ENCODE assay signal across 9 cellular contexts in genomic region chr16:62225675-62226074, GRCh38.
DNase-seq lines count a peak whose midpoint lies in the region; ATAC-seq, FAIRE-seq and TF ChIP-seq lines count a peak whose summit lies in the region.
"Had no signal": no experiment of that assay in that cellular context is flagged by ENCODE, and none has a peak within 500 bp of the region (broad histone marks: within the 10 kb centered on the region; RNA-seq: fewer than 3 reads in every experiment).

No MANE protein-coding gene starts in this region.

- H3K27ac ChIP-seq in astrocyte (ENCODE audit: low read depth, low read length): no peak overlapping the region

- H3K4me2 ChIP-seq in astrocyte (ENCODE audit: low read length): peak overlapping the region; percentile 24

- peak overlapping the region; percentile 9 for H2AFZ ChIP-seq in astrocyte (ENCODE audit: low read depth, low read length)

- no peak overlapping the region for H3K27ac Mint-ChIP-seq in astrocyte (ENCODE audit: unreplicated experiment)
- H3K27ac Mint-ChIP-seq: stimulated activated naive CD8-positive, alpha-beta T cell treated with anti-CD3 and anti-CD28 coated beads, Interleukin-15, Interleukin-2, amounts not matched to agents 100 ng/mL and 50 ng/mL, for 24 hours had no signal

- no peaks in the 10 kb centered on the region for H3K79me2 ChIP-seq in astrocyte (ENCODE audit: insufficient read depth, low read length)

- no peaks in the 10 kb centered on the region for H3K9me3 ChIP-seq in astrocyte (ENCODE audit: insufficient read depth, low read depth, low read length)

- H3K9me3 Mint-ChIP-seq in astrocyte (ENCODE audit: unreplicated experiment): no peaks in the 10 kb centered on the region

- peak; percentile 3 for DNase-seq in activated naive CD4-positive, alpha-beta T cell treated with Interleukin-2 at 50 U/mL for 16 hours
- no peak for DNase-seq in activated naive CD4-positive, alpha-beta T cell treated with anti-CD3 and anti-CD28 coated beads, Interleukin-2, amount 50 U/mL, for 16 hours
- DNase-seq in NCI-H748 (lab: John Stamatoyannopoulos, UW; ENCODE audit: unreplicated experiment) (peak; percentile 86), astrocyte (ENCODE audit: low read depth) (peak; percentile 20), kidney epithelial cell (ENCODE audit: low read depth) (peak; percentile 4), superior temporal gyrus (ENCODE audit: extremely low spot score) (peak; percentile 78)

- no peak overlapping the region for H3K4me3 Mint-ChIP-seq in astrocyte (ENCODE audit: unreplicated experiment)
- H3K4me3 Mint-ChIP-seq: stimulated activated naive CD8-positive, alpha-beta T cell treated with anti-CD3 and anti-CD28 coated beads, Interleukin-15, Interleukin-2, amounts not matched to agents 100 ng/mL and 50 ng/mL, for 24 hours had no signal

- peak; percentile 55 for ATAC-seq in HG03139 (IDR thresholded peaks at IDR 0.05; ENCODE audit: unreplicated experiment)
- ATAC-seq in activated CD4-positive, CD25-positive, alpha-beta regulatory T cell treated with anti-CD3 and anti-CD28 coated beads, Interleukin-2, amount 50 U/mL, for 24 hours: no peak

- no peaks in the 10 kb centered on the region for H3K4me1 ChIP-seq in astrocyte (ENCODE audit: insufficient read depth, low read length)

- H3K27me3 ChIP-seq in astrocyte (ENCODE audit: insufficient read depth, low read length) (no peaks in the 10 kb centered on the region), kidney epithelial cell (ENCODE audit: control insufficient read depth, insufficient read depth, low read length) (no peaks in the 10 kb centered on the region)

- H3K4me1 Mint-ChIP-seq in astrocyte (ENCODE audit: low read depth, unreplicated experiment): no peaks in the 10 kb centered on the region

- H3K9ac ChIP-seq in astrocyte (ENCODE audit: low read length): no peak overlapping the region

- H3K27me3 Mint-ChIP-seq in astrocyte (ENCODE audit: low read depth, unreplicated experiment): no peaks in the 10 kb centered on the region
- H3K27me3 Mint-ChIP-seq: stimulated activated naive CD8-positive, alpha-beta T cell treated with anti-CD3 and anti-CD28 coated beads, Interleukin-15, Interleukin-2, amounts not matched to agents 100 ng/mL and 50 ng/mL, for 24 hours had no signal

- H3K36me3 ChIP-seq in astrocyte (ENCODE audit: insufficient read depth, low read length) (no peaks in the 10 kb centered on the region), kidney epithelial cell (ENCODE audit: control insufficient read depth, insufficient read depth, low read length) (no peaks in the 10 kb centered on the region)

- TF ChIP-seq CTCF in astrocyte (IDR thresholded peaks at IDR 0.05; ENCODE audit: insufficient read depth, low read depth, low read length) (peak; percentile 27), kidney epithelial cell (IDR thresholded peaks at IDR 0.05; ENCODE audit: insufficient read depth, low read length, poor library complexity, severe bottlenecking) (peak; percentile 51)

- no peaks in the 10 kb centered on the region for H3K36me3 Mint-ChIP-seq in astrocyte (ENCODE audit: low read depth, unreplicated experiment)

- no peak for FAIRE-seq in astrocyte (lab: Jason Lieb, UNC)

- no peaks in the 10 kb centered on the region for H4K20me1 ChIP-seq in astrocyte (ENCODE audit: insufficient read depth, low read length)

- no peak overlapping the region for H3K4me3 ChIP-seq in astrocyte (ENCODE audit: insufficient read depth, low read depth, low read length)
- H3K4me3 ChIP-seq in kidney epithelial cell (ENCODE audit: low read depth, low read length): no peak overlapping the region
